Comparison of ENCODE assay signal across 8 cellular contexts in genomic region chr7:76461463-76462101, GRCh38. TPM values are rescaled to one million over a fixed set of nuclear protein-coding genes. Genes with fewer than 3 reads are reported as not detected.
DNase-seq lines count a peak whose midpoint lies in the region; ATAC-seq, FAIRE-seq and TF ChIP-seq lines count a peak whose summit lies in the region.
"Not testable (repeated sequence)": the region's sequence is repeated elsewhere in the genome, so short reads cannot be mapped to it uniquely, and the experiment has no call there.

Gene DTX2, plus strand, starts transcription at chr7:76461709. Its CDS starts 18,801 bp downstream, at chr7:76480510.

- not testable (repeated sequence) for TF ChIP-seq RAD21 in HepG2 (CRISPR knock-in tag; IDR thresholded peaks at IDR 0.05)

- peak; percentile 98 for ATAC-seq in GM19328 (IDR thresholded peaks at IDR 0.05; ENCODE audit: unreplicated experiment)
- ATAC-seq in HG02970 (IDR thresholded peaks at IDR 0.05; ENCODE audit: low FRiP score, unreplicated experiment) = peak; percentile 96
- ATAC-seq in HepG2 = peak; percentile 94

- not testable (repeated sequence) for H3K9me3 ChIP-seq in AG04450 (ENCODE audit: control insufficient read depth, insufficient read depth, low read length); NT2/D1 (ENCODE audit: insufficient read depth, low read length); ectodermal cell (ENCODE audit: control insufficient read depth, low read length); HepG2 (ENCODE audit: low read length)

- not testable (repeated sequence) for TF ChIP-seq CTCF in AG04450 (IDR thresholded peaks at IDR 0.05; ENCODE audit: low read depth, low read length); HepG2 (CRISPR knock-in tag; IDR thresholded peaks at IDR 0.05)

- H3K9ac ChIP-seq in NT2/D1 (ENCODE audit: insufficient read length, low read depth) = not testable (repeated sequence)
- H3K9ac ChIP-seq in HepG2 (ENCODE audit: insufficient read depth, low read depth, low read length) = peak within 1 kb of the TSS; percentile 54; the same call in 1 of the 2 replicates

- not testable (repeated sequence) for TF ChIP-seq EP300 in HepG2 (IDR thresholded peaks at IDR 0.05; ENCODE audit: low read depth in 2 of 2, low read length in 2 of 2); HepG2 (CRISPR knock-in tag; IDR thresholded peaks at IDR 0.05; ENCODE audit: borderline replicate concordance)

- not testable (repeated sequence) for H3K4me2 ChIP-seq in HepG2 (ENCODE audit: low read depth, low read length)

- not testable (repeated sequence) for BruUV-seq in HepG2 (replicated peaks; lab: Mats Ljungman, UMichigan)

- not testable (repeated sequence) for H3K27me3 ChIP-seq in AG04450 (ENCODE audit: control insufficient read depth, insufficient read depth, low read length); NT2/D1 (ENCODE audit: insufficient read depth, insufficient read length); ectodermal cell (ENCODE audit: control insufficient read depth, insufficient read depth, low read length, poor library complexity, severe bottlenecking); HepG2 (ENCODE audit: control insufficient read depth in 1 of 2, insufficient read depth in 2 of 2, low read length in 2 of 2)

- POLR2A ChIA-PET in AG04450 (lab: Yijun Ruan, JAX); HepG2 (lab: Yijun Ruan, JAX): not testable (repeated sequence)

- intact Hi-C loops in HepG2 (cut with micrococcal nuclease; ENCODE audit: unreplicated experiment) = not testable (repeated sequence)

- CTCF ChIA-PET in AG04450 (lab: Charles Lee); HepG2 (lab: Yijun Ruan, JAX; ENCODE audit: low intra/inter-chr PET ratio, low total read pairs): not testable (repeated sequence)

- FAIRE-seq in HepG2 (lab: Jason Lieb, UNC) = peak; percentile 39

- not testable (repeated sequence) for H4K20me1 ChIP-seq in HepG2 (ENCODE audit: insufficient read depth, low read length)

- H3K4me3 ChIP-seq in AG04450 (ENCODE audit: low read depth, low read length) (peak within 1 kb of the TSS; percentile 50), NT2/D1 (ENCODE audit: insufficient read length, low read depth) (peak within 1 kb of the TSS; percentile 26), ectodermal cell (ENCODE audit: insufficient read depth, low read depth, low read length) (peak within 1 kb of the TSS; percentile 42), HepG2 (replicated peaks in 1 of 3; ENCODE audit: insufficient read depth in 1 of 3, low read depth in 2 of 3, low read length in 3 of 3) (peak within 1 kb of the TSS; percentile 37 to 67 (median 59); a peak in 4 of 6 replicates)

- H3K79me2 ChIP-seq in HepG2 (ENCODE audit: insufficient read depth, low read length) = not testable (repeated sequence)

- in situ Hi-C loops in HepG2 (cut with HindIII; ENCODE audit: extremely low pct_ligation_motif_present, low pct_unique_long_range_greater_than_20kb) = not testable (repeated sequence)

- not testable (repeated sequence) for H2AFZ ChIP-seq in HepG2 (ENCODE audit: low read length)

- H3K36me3 ChIP-seq in NT2/D1 (ENCODE audit: insufficient read depth, insufficient read length, low read length); ectodermal cell (ENCODE audit: control insufficient read depth, insufficient read depth, low read length); HepG2 (replicated peaks in 1 of 2; ENCODE audit: control insufficient read depth in 1 of 2, insufficient read depth in 2 of 2, low read length in 2 of 2): not testable (repeated sequence)

- not testable (repeated sequence) for DNase-seq in AG04450 (ENCODE audit: low read depth, low spot score); NT2/D1 (ENCODE audit: low read depth, low spot score); HepG2 (ENCODE audit: low spot score)
- DNase-seq in activated T-cell treated with anti-CD3 and anti-CD28 coated beads for 1 hour (ENCODE audit: low read depth) = peak; percentile 20
- peak; percentile 28 for DNase-seq in stimulated activated CD4-positive, alpha-beta T cell treated with anti-CD3 and anti-CD28 coated beads, Interleukin-12 subunit alpha, Interleukin-12 subunit beta, amount 100 ng/mL, for 4 hours

- H3K27ac ChIP-seq in AG04450 (ENCODE audit: low read depth, low read length); ectodermal cell (ENCODE audit: insufficient read depth, low read depth, low read length, poor library complexity, severe bottlenecking); HepG2 (ENCODE audit: extremely low read length, insufficient read depth, low read length): not testable (repeated sequence)

- WGBS in ectodermal cell, 2 experiments = 0 to 2% methylated on average over 10 to 11 of the region's 54 CpGs
- WGBS in HepG2 (ENCODE audit: low lambda C conversion rate) = no CpG with 5 or more reads among the region's 54 CpGs

- TF ChIP-seq POLR2A in HepG2 (IDR thresholded peaks at IDR 0.05; ENCODE audit: insufficient read depth in 1 of 2, low read depth in 2 of 2, low read length in 2 of 2) = not testable (repeated sequence)

- not testable (repeated sequence) for H3K4me1 ChIP-seq in NT2/D1 (ENCODE audit: insufficient read depth, insufficient read length); ectodermal cell (ENCODE audit: control insufficient read depth, insufficient read depth, low read length); HepG2 (ENCODE audit: insufficient read depth, low read length)

TF ChIP-seq in HepG2, 621 proteins besides CTCF, POLR2A, EP300 and RAD21:
- TF ChIP-seq PHF8 (CRISPR knock-in tag; IDR thresholded peaks at IDR 0.05) (peak; percentile 47), ZNF143 (CRISPR knock-in tag; IDR thresholded peaks at IDR 0.05) (0 out of 2 replicates have a peak, but pooled peaks have one; percentile 38), GABPB1 (CRISPR knock-in tag; IDR thresholded peaks at IDR 0.05) (peak; percentile 77), GABPA (IDR thresholded peaks at IDR 0.05; ENCODE audit: low read depth, low read length) (peak; percentile 22; the same call in 1 of the 2 replicates), HMGXB4 (CRISPR knock-in tag; IDR thresholded peaks at IDR 0.05; ENCODE audit: borderline replicate concordance in 1 of 2, low read depth in 1 of 2) (0 out of 4 replicates have a peak, but pooled peaks of 1 of the 2 experiments have one; percentile 31), KDM2A (CRISPR knock-in tag; IDR thresholded peaks at IDR 0.05; ENCODE audit: borderline replicate concordance, low read depth) (0 out of 2 replicates have a peak, but pooled peaks have one; percentile 25), THAP11 (CRISPR knock-in tag; IDR thresholded peaks at IDR 0.05) (peak; percentile 86), SAP130 (CRISPR knock-in tag; IDR thresholded peaks at IDR 0.05; ENCODE audit: low read depth) (peak; percentile 40; the same call in 1 of the 2 replicates)
- TF ChIP-seq GABPA (CRISPR knock-in tag; IDR thresholded peaks at IDR 0.05; ENCODE audit: low read depth) = not testable (repeated sequence)
TF ChIP-seq in HepG2: peak in this region for 8; not testable (repeated sequence) for 613.

RNA-seq across cellular contexts. Expression of gene DTX2, which starts in this region (rescaled TPM):
- polyA plus RNA-seq in AG04450 (2011; rRNA removed) = 2.6 and 4.2 TPM in 2 replicates
- 8.8 and 11.4 TPM in 2 replicates for polyA minus RNA-seq in AG04450 (2011; rRNA and poly(A)+ RNA removed)
- polyA plus RNA-seq in ectodermal cell (2013, experiment 1 of 4) = 17.3 TPM
- polyA plus RNA-seq in ectodermal cell (2013, experiment 2 of 4) = 18.4 TPM
- polyA plus RNA-seq in ectodermal cell (2013, experiment 3 of 4) = 14.6 TPM
- polyA plus RNA-seq in ectodermal cell (2013, experiment 4 of 4) = 18.8 TPM
- 5.2 and 5.5 TPM in 2 replicates for total RNA-seq in HepG2 (2016; rRNA removed; fragmentation: Illumina TruSeq; extraction: Trizol)
- 2.2 and 3.3 TPM in 2 replicates for total RNA-seq in HepG2 (2016; cell fraction: cytosol; rRNA removed; fragmentation: Illumina TruSeq; extraction: Trizol; ENCODE audit: low read depth)
- total RNA-seq in HepG2 (2016; cell fraction: insoluble cytoplasmic fraction; rRNA removed; fragmentation: Illumina TruSeq; extraction: Trizol) = 4.7 and 6.9 TPM in 2 replicates
- 4.2 and 4.5 TPM in 2 replicates for total RNA-seq in HepG2 (2016; cell fraction: membrane; rRNA removed; fragmentation: Illumina TruSeq; extraction: Trizol)
- total RNA-seq in HepG2 (2016; cell fraction: nucleus; rRNA removed; fragmentation: Illumina TruSeq; extraction: Trizol) = 7.1 and 7.5 TPM in 2 replicates
- 6.2 and 7.0 TPM in 2 replicates for polyA plus RNA-seq in HepG2 (2011; rRNA removed)
- 2.7 and 4.1 TPM in 2 replicates for polyA plus RNA-seq in HepG2 (2011; cell fraction: cytosol; rRNA removed)
- 18.5 and 23.3 TPM in 2 replicates for polyA plus RNA-seq in HepG2 (2011; cell fraction: nucleus; rRNA removed)
- 5.0 and 6.3 TPM in 2 replicates for polyA plus RNA-seq in HepG2 (2012)
- polyA plus RNA-seq in HepG2 (2016; cell fraction: cytosol; fragmentation: Illumina TruSeq; extraction: Trizol; ENCODE audit: low read depth) = 1.3 and 1.5 TPM in 2 replicates
- 6.9 and 7.6 TPM in 2 replicates for polyA plus RNA-seq in HepG2 (2016; cell fraction: insoluble cytoplasmic fraction; fragmentation: Illumina TruSeq; extraction: Trizol; ENCODE audit: low read depth)
- 2.1 and 2.2 TPM in 2 replicates for polyA plus RNA-seq in HepG2 (2016; cell fraction: membrane; fragmentation: Illumina TruSeq; extraction: Trizol; ENCODE audit: low read depth)
- polyA plus RNA-seq in HepG2 (2016; cell fraction: nucleus; fragmentation: Illumina TruSeq; extraction: Trizol; ENCODE audit: insufficient read depth, low read depth) = 15.2 and 17.1 TPM in 2 replicates
- polyA minus RNA-seq in HepG2 (2011; rRNA and poly(A)+ RNA removed; ENCODE audit: low replicate concordance) = 19.1 and 19.3 TPM in 2 replicates
- polyA minus RNA-seq in HepG2 (2011; cell fraction: cytosol; rRNA and poly(A)+ RNA removed) = 6.9 and 9.4 TPM in 2 replicates
- polyA minus RNA-seq in HepG2 (2011; cell fraction: nucleus; rRNA and poly(A)+ RNA removed) = 8.8 and 10.3 TPM in 2 replicates
